Comparison of ENCODE assay signal across 8 cellular contexts in the genomic region with DNA sequence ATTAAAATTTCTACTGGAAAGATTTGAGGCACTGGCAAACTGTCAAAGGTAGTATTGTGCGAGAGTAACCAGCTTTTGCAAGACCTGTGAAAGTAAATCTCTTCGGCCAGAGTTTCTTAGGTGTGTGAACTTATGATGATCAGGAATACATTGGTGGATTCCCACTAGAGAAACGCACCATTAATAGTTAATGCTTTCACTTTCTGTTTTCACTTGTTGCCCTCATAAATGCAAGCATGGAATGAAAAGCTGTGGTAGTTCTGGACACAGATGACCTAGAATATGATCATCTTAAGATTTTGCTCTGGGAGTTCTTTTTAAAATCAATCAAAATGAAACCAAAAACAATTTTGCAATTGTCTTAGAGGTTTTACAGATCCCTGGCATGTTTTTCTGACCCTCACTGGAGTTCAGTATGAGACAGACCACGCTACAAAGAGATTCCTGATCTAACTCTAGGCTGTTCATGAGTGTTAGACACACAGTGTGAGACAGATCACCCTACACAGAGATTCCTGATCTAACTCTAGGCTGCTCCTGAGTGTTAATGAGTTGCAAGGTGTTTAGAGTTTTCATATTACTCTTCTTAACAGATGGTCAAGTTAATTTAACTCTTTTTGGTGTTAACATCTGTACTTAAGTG.
A peak's percentile ranks its signal among the peaks of the same experiment; 100 is the strongest.
DNase-seq lines count a peak whose midpoint lies in the region; ATAC-seq and TF ChIP-seq lines count a peak whose summit lies in the region.

No MANE protein-coding gene starts in this region.

- no peak overlapping the region for H2AFZ ChIP-seq in smooth muscle cell (ENCODE audit: low read depth)

- H3K9ac ChIP-seq in smooth muscle cell (ENCODE audit: low read depth) = no peak overlapping the region

- intact Hi-C loops in thyroid gland (cut with DNase I) = loop anchor here (10.0 kb wide), 1 partner anchor 380 kb away; no protein-coding TSS in a partner anchor

- TF ChIP-seq CTCF in fibroblast of the aortic adventitia (IDR thresholded peaks at IDR 0.05; ENCODE audit: insufficient read depth, low read length) = no peak
- TF ChIP-seq CTCF in thyroid gland (IDR thresholded peaks at IDR 0.05) = no peak
- no peak for TF ChIP-seq CTCF in smooth muscle cell (IDR thresholded peaks at IDR 0.05; ENCODE audit: borderline replicate concordance, insufficient read depth, poor library complexity, severe bottlenecking)

- H3K27me3 ChIP-seq in thyroid gland = no peaks in the 10 kb centered on the region
- H3K27me3 ChIP-seq in smooth muscle cell (ENCODE audit: low read depth) = no peaks in the 10 kb centered on the region

- ATAC-seq in GM19043 (IDR thresholded peaks at IDR 0.05; ENCODE audit: low read depth, unreplicated experiment) = peak; percentile 68
- ATAC-seq in HG03571 (IDR thresholded peaks at IDR 0.05; ENCODE audit: unreplicated experiment) = peak; percentile 59

- TF ChIP-seq POLR2A in thyroid gland (IDR thresholded peaks at IDR 0.05) = no peak

- H3K27ac ChIP-seq in thyroid gland (peak overlapping the region in 2 of 3 donors; percentile 5 to 29), smooth muscle cell (ENCODE audit: low read depth) (no peak overlapping the region)

- no peak overlapping the region for H3K4me2 ChIP-seq in smooth muscle cell

- peaks cover 0 to 5% of the 10 kb centered on the region in 2 donors for H3K36me3 ChIP-seq in thyroid gland
- peaks cover 3% of the 10 kb centered on the region for H3K36me3 ChIP-seq in smooth muscle cell (ENCODE audit: low read depth)

- DNase-seq in AG08395 (ENCODE audit: low spot score) (peak; percentile 5), fibroblast of the aortic adventitia (ENCODE audit: low read depth) (peak; percentile 51), thyroid gland (no peak), NCI-H1694 (lab: John Stamatoyannopoulos, UW) (no peak), smooth muscle cell (lab: John Stamatoyannopoulos, UW; ENCODE audit: unreplicated experiment) (no peak)
- no peak for DNase-seq in activated CD4-positive, alpha-beta T cell treated with anti-CD3 and anti-CD28 coated beads, Interleukin-2, amount 50 U/mL, for 1 hour

- H3K4me1 ChIP-seq in thyroid gland (peaks cover 0 to 12% of the 10 kb centered on the region in 2 donors), smooth muscle cell (ENCODE audit: low read depth) (no peaks in the 10 kb centered on the region)

- H3K9me3 ChIP-seq in thyroid gland (no peaks in the 10 kb centered on the region), smooth muscle cell (replicated peaks; ENCODE audit: low read depth) (no peaks in the 10 kb centered on the region)

- H3K4me3 ChIP-seq in fibroblast of the aortic adventitia (ENCODE audit: low read depth, low read length) = peak overlapping the region; percentile 43
- H3K4me3 ChIP-seq in thyroid gland (replicated peaks in 1 of 3) = no peak overlapping the region
- H3K4me3 ChIP-seq in smooth muscle cell = no peak overlapping the region

- H3K79me2 ChIP-seq in smooth muscle cell (ENCODE audit: low read depth) = no peaks in the 10 kb centered on the region

- no peaks in the 10 kb centered on the region for H3F3A ChIP-seq in smooth muscle cell (ENCODE audit: low read depth)

- 56 to 65% methylated on average over 4 of the region's 4 CpGs for WGBS in thyroid gland, 2 donors
- WGBS in smooth muscle cell (ENCODE audit: low lambda C conversion rate) = 95% methylated on average over 4 of the region's 4 CpGs

- no peaks in the 10 kb centered on the region for H4K20me1 ChIP-seq in smooth muscle cell (ENCODE audit: low read depth)

Comparison
In these comparisons a context has a peak if more than half of its experiments do, and no peak if none do; other contexts are left out.
1. DNase-seq: peak in AG08395 (single experiment) and fibroblast of the aortic adventitia (single experiment); none in thyroid gland (0 of 2), NCI-H1694 (single experiment), smooth muscle cell (single experiment) and activated CD4-positive, alpha-beta T cell treated with anti-CD3 and anti-CD28 coated beads, Interleukin-2, amount 50 U/mL, for 1 hour (single experiment).